In the genomic region with DNA sequence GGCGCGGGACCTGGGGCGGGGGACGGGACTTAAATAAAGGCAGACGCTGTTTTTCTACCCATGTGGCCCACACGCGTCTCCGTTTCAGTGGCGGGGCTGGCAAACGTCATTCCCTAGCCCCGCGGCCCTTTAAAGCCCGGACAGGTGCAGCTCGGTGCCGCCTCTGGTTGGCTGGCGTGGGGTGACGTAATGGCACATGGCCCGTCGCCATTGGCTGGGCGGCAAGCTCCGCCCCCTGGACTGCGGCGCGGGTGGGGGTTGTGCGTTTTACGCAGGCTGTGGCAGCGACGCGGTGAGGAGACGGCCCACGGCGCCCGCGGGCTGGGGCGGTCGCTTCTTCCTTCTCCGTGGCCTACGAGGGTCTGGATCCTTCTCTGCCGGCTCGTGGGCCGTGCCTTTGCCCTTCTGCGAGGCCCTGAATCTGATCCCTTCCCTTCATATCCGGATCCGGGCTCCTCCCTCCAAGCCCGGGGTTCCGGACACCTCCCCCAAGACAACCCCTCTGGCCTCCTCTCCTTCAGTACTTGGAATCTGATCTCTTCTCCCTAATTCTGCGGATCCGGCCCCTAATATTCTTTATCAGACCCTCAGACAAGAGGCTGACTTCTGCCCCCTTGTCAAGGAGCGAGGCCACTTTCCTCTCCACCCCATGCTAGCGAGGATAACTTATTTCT, we compare ENCODE assay signal across 8 cellular contexts. TPM values are rescaled to one million over a fixed set of nuclear protein-coding genes. Genes with fewer than 3 reads are reported as not detected.
DNase-seq lines count a peak whose midpoint lies in the region; ATAC-seq, FAIRE-seq and TF ChIP-seq lines count a peak whose summit lies in the region.

A gene with protein sequence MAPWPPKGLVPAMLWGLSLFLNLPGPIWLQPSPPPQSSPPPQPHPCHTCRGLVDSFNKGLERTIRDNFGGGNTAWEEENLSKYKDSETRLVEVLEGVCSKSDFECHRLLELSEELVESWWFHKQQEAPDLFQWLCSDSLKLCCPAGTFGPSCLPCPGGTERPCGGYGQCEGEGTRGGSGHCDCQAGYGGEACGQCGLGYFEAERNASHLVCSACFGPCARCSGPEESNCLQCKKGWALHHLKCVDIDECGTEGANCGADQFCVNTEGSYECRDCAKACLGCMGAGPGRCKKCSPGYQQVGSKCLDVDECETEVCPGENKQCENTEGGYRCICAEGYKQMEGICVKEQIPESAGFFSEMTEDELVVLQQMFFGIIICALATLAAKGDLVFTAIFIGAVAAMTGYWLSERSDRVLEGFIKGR (plus strand): TSS at position 274 of the 674 bp plus-strand sequence. CDS start 605 bp downstream, outside the sequence.

- no peak for FAIRE-seq in pancreas (lab: Jason Lieb, UNC)

- 0% methylated on average over 45 to 50 of the region's 50 CpGs for WGBS in pancreas, 2 donors
- whole genome bisulfite sequencing in thyroid gland, 2 donors, result 0 to 1% methylated on average over 20 to 27 of the region's 50 CpGs

- no peaks in the 10 kb centered on the region for H3K9me3 Mint-ChIP-seq in activated naive CD8-positive, alpha-beta T cell treated with anti-CD3 and anti-CD28 coated beads, Interleukin-2, amount 10 ng/mL, durations not matched to agents 7 days and 5 days

- H3K36me3 ChIP-seq in pancreas (no peaks in the 10 kb centered on the region), thyroid gland (peaks cover 6 to 20% of the 10 kb centered on the region in 2 donors)

- peak; percentile 53 to 97 for TF ChIP-seq POLR2A in thyroid gland (IDR thresholded peaks at IDR 0.05)

- intact Hi-C loops in Right ventricle myocardium inferior (cut with DNase I), result loop anchor here (5.0 kb wide), 1 partner anchor 294 kb away; no protein-coding TSS in a partner anchor
- intact Hi-C loops in pancreas (cut with DNase I), result no loop called here
- intact Hi-C loops in thyroid gland (cut with DNase I), result no loop called here

- peak within 1 kb of the TSS; percentile 80 to 88 (median 85) for H3K27ac ChIP-seq in pancreas
- peak within 1 kb of the TSS; percentile 88 to 98 (median 90) for H3K27ac ChIP-seq in thyroid gland

- H3K36me3 Mint-ChIP-seq in activated naive CD8-positive, alpha-beta T cell treated with anti-CD3 and anti-CD28 coated beads, Interleukin-2, amount 10 ng/mL, durations not matched to agents 7 days and 5 days, result peaks cover 7% of the 10 kb centered on the region

- H3K4me1 ChIP-seq in pancreas (peaks cover 0 to 17% (median 16%) of the 10 kb centered on the region in 3 donors), thyroid gland (peaks cover 25 to 39% of the 10 kb centered on the region in 2 donors)

- H3K4me1 Mint-ChIP-seq in activated naive CD8-positive, alpha-beta T cell treated with anti-CD3 and anti-CD28 coated beads, Interleukin-2, amount 10 ng/mL, durations not matched to agents 7 days and 5 days, result peaks cover 23% of the 10 kb centered on the region

- peak within 1 kb of the TSS; percentile 88 for H3K27ac Mint-ChIP-seq in activated naive CD8-positive, alpha-beta T cell treated with anti-CD3 and anti-CD28 coated beads, Interleukin-2, amount 10 ng/mL, durations not matched to agents 7 days and 5 days

- H3K4me3 ChIP-seq in pancreas (peak within 1 kb of the TSS; percentile 58 to 76 (median 66)), thyroid gland (replicated peaks in 1 of 3) (peak within 1 kb of the TSS; percentile 39 to 80 (median 70))

- ATAC-seq in HG02588 (IDR thresholded peaks at IDR 0.05; ENCODE audit: unreplicated experiment) (peak; percentile 84), Right ventricle myocardium inferior (peak; percentile 96), pancreas (peak; percentile 90 to 97 (median 92))
- peak; percentile 82 for ATAC-seq in activated naive CD8-positive, alpha-beta T cell treated with anti-CD3 and anti-CD28 coated beads, Interleukin-2, amount 10 ng/mL, durations not matched to agents 7 days and 5 days (ENCODE audit: low read depth)

- no peaks in the 10 kb centered on the region for H3K27me3 Mint-ChIP-seq in activated naive CD8-positive, alpha-beta T cell treated with anti-CD3 and anti-CD28 coated beads, Interleukin-2, amount 10 ng/mL, durations not matched to agents 7 days and 5 days

- H3K9me3 ChIP-seq in pancreas (no peaks in the 10 kb centered on the region), thyroid gland (no peaks in the 10 kb centered on the region)

- DNase-seq in GM10266 (ENCODE audit: extremely low spot score) (peak; percentile 96), NCI-H1105 (lab: John Stamatoyannopoulos, UW) (peak; percentile 74), SW 1271 (lab: John Stamatoyannopoulos, UW) (peak; percentile 88 to 95), Right ventricle myocardium inferior (ENCODE audit: missing footprints) (peak; percentile 98), pancreas (peak; percentile 95 to 99 (median 98)), thyroid gland (peak; percentile 98)
- DNase-seq in activated naive CD8-positive, alpha-beta T cell treated with anti-CD3 and anti-CD28 coated beads, Interleukin-2, amount 10 ng/mL, durations not matched to agents 7 days and 5 days, result peak; percentile 98

- H3K4me3 Mint-ChIP-seq in activated naive CD8-positive, alpha-beta T cell treated with anti-CD3 and anti-CD28 coated beads, Interleukin-2, amount 10 ng/mL, durations not matched to agents 7 days and 5 days, result peak within 1 kb of the TSS; percentile 92

- TF ChIP-seq CTCF in GM10266 (IDR thresholded peaks at IDR 0.05; ENCODE audit: control insufficient read depth, insufficient read depth, low read depth, missing control alignments), result no peak
- no peak for TF ChIP-seq CTCF in pancreas (IDR thresholded peaks at IDR 0.05)
- TF ChIP-seq CTCF in thyroid gland (IDR thresholded peaks at IDR 0.05), result no peak

- POLR2A ChIA-PET in activated naive CD8-positive, alpha-beta T cell treated with anti-CD3 and anti-CD28 coated beads, Interleukin-2, amount 10 ng/mL, durations not matched to agents 7 days and 5 days (lab: Charles Lee), result interaction anchor here (0.6 to 2.7 kb wide), 18 partner anchors 11 to 387 kb away, joined by 3 to 31 read pairs (median 4); a partner anchor contains a TSS

- H3K27me3 ChIP-seq in pancreas (no peaks in the 10 kb centered on the region), thyroid gland (no peaks in the 10 kb centered on the region)

RNA-seq across cellular contexts. Expression of the gene that starts here (rescaled TPM):
- 10 to 100 TPM; 26.2 to 29.3 TPM for total RNA-seq in activated naive CD8-positive, alpha-beta T cell treated with anti-CD3 and anti-CD28 coated beads, Interleukin-2, amount 10 ng/mL, durations not matched to agents 7 days and 5 days
- total RNA-seq in Right ventricle myocardium inferior (67.5 TPM), pancreas (10 to 100 TPM; 11.3 to 36.6 (median 13.2) TPM), thyroid gland (100 to 1,000 TPM in 2 of 4 donors, 10 to 100 TPM in 2; 57.3 to 192 (median 96.7) TPM)
- 10 to 100 TPM; 34.3 to 45.9 TPM for polyA plus RNA-seq in pancreas

Comparison
In these comparisons a context has a peak if more than half of its experiments do, and no peak if none do; other contexts are left out.
1. Peak in every context shown above with its lines: DNase-seq, ATAC-seq, H3K4me3 ChIP-seq and H3K27ac ChIP-seq.